17 cellular contexts compared by ENCODE assay signal in genomic region chr17:77640242-77640641, GRCh38.
A peak's percentile ranks its signal among the peaks of the same experiment; 100 is the strongest.
DNase-seq lines count a peak whose midpoint lies in the region; ATAC-seq, FAIRE-seq and TF ChIP-seq lines count a peak whose summit lies in the region.
"Had no signal": no experiment of that assay in that cellular context is flagged by ENCODE, and none has a peak within 500 bp of the region (broad histone marks: within the 10 kb centered on the region; RNA-seq: fewer than 3 reads in every experiment).

No MANE protein-coding gene starts in this region.

- peaks cover 0 to 13% (median 0%) of the 10 kb centered on the region in 3 experiments for H3K27me3 ChIP-seq in neuronal stem cell (ENCODE audit: control insufficient read depth in 3 of 3, insufficient read depth in 3 of 3, low read depth in 1 of 3, low read length in 3 of 3)
- H3K27me3 ChIP-seq: BLaER1 had no signal

- no peak overlapping the region for H3K18ac ChIP-seq in neuronal stem cell (ENCODE audit: low read length)

- H3K4me3 Mint-ChIP-seq in activated CD4-positive, alpha-beta T cell treated with anti-CD3 and anti-CD28 coated beads for 36 hours = no peak overlapping the region

- no peak for DNase-seq in activated CD4-positive, alpha-beta T cell treated with anti-CD3 and anti-CD28 coated beads for 36 hours
- DNase-seq in activated CD4-positive, alpha-beta T cell treated with anti-CD3 and anti-CD28 coated beads for 1 hour = no peak
- DNase-seq in left kidney (ENCODE audit: low read depth, low spot score) = peak; percentile 51
- DNase-seq in neuronal stem cell (ENCODE audit: low spot score) = no peak
- no peak for DNase-seq in HuH-7.5 (ENCODE audit: low spot score)
- no peak for DNase-seq in D721Med (ENCODE audit: insufficient read length, low spot score)
- no peak for DNase-seq in kidney
- DNase-seq: AML-193; Caco-2; CD8-positive, alpha-beta memory T cell; DMS 273 treated with DMSO at 0.1 percent for 48 hours; HCEC 1CT had no signal

- H2BK5ac ChIP-seq in neuronal stem cell (ENCODE audit: low read length) = no peak overlapping the region

- no peak overlapping the region for H3K4me2 ChIP-seq in neuronal stem cell (ENCODE audit: insufficient read depth, low read length, poor library complexity, severe bottlenecking)
- H3K4me2 ChIP-seq: BLaER1 had no signal

- H3K79me1 ChIP-seq in neuronal stem cell (ENCODE audit: low read depth, low read length) = no peaks in the 10 kb centered on the region

- intact Hi-C loops in activated CD4-positive, alpha-beta T cell treated with anti-CD3 and anti-CD28 coated beads for 36 hours (cut with DNase I, micrococcal nuclease) = loop anchor here (10.0 kb wide), 3 partner anchors 95 to 305 kb away; no protein-coding TSS in a partner anchor
- intact Hi-C loops in kidney (cut with DNase I) = no loop called here

- no peak overlapping the region for H3K4ac ChIP-seq in neuronal stem cell (ENCODE audit: low read length)

- H3K9me3 Mint-ChIP-seq in activated CD4-positive, alpha-beta T cell treated with anti-CD3 and anti-CD28 coated beads for 36 hours (ENCODE audit: low read depth) = no peaks in the 10 kb centered on the region
- H3K9me3 Mint-ChIP-seq: CD8-positive, alpha-beta memory T cell; IgD-negative memory B cell had no signal

- H2BK15ac ChIP-seq in neuronal stem cell (ENCODE audit: low read length) = no peak overlapping the region

- H3K36me3 Mint-ChIP-seq in activated CD4-positive, alpha-beta T cell treated with anti-CD3 and anti-CD28 coated beads for 36 hours (ENCODE audit: low read depth) = no peaks in the 10 kb centered on the region
- H3K36me3 Mint-ChIP-seq: IgD-negative memory B cell had no signal

- H3K27ac ChIP-seq in neuronal stem cell (replicated peaks; ENCODE audit: low read length) = no peak overlapping the region
- H3K27ac ChIP-seq in kidney (ENCODE audit: low read depth in 2 of 2, low read length in 2 of 2) = no peak overlapping the region
- H3K27ac ChIP-seq: 22Rv1, BLaER1 had no signal

- H3K14ac ChIP-seq in neuronal stem cell (ENCODE audit: low read length) = no peak overlapping the region

- H3K9me3 ChIP-seq in neuronal stem cell (replicated peaks in 1 of 2; ENCODE audit: control insufficient read depth in 2 of 2, insufficient read depth in 1 of 2, low read depth in 1 of 2, low read length in 2 of 2) (no peaks in the 10 kb centered on the region), kidney (ENCODE audit: control insufficient read depth in 1 of 2, low read length in 2 of 2) (no peaks in the 10 kb centered on the region)
- H3K9me3 ChIP-seq: BLaER1, Caco-2 had no signal

- no peak overlapping the region for H4K91ac ChIP-seq in neuronal stem cell (ENCODE audit: low read depth, low read length, poor library complexity)

- POLR2A ChIA-PET in activated CD4-positive, alpha-beta T cell treated with anti-CD3 and anti-CD28 coated beads for 36 hours (lab: Charles Lee) = interaction anchor here (0.6 kb wide), 1 partner anchor 77 kb away, joined by 4 read pairs; no protein-coding TSS in a partner anchor

- H2AFZ ChIP-seq in neuronal stem cell (ENCODE audit: low read length) = no peak overlapping the region

- CTCF ChIA-PET in activated CD4-positive, alpha-beta T cell treated with anti-CD3 and anti-CD28 coated beads for 36 hours (lab: Charles Lee) = interaction anchor here (0.7 to 1.4 kb wide), 2 partner anchors 11 to 12 kb away, joined by 3 to 4 read pairs; no protein-coding TSS in a partner anchor

- TF ChIP-seq CTCF in D721Med (IDR thresholded peaks at IDR 0.05; ENCODE audit: insufficient read depth, missing control alignments) (no peak), kidney (IDR thresholded peaks at IDR 0.05; ENCODE audit: borderline replicate concordance, extremely low read depth, insufficient read depth) (no peak)

- H3K4me1 ChIP-seq in neuronal stem cell (ENCODE audit: control insufficient read depth in 2 of 2, insufficient read depth in 1 of 2, low read depth in 1 of 2, low read length in 2 of 2) = peaks cover 12 to 20% of the 10 kb centered on the region in 2 donors
- H3K4me1 ChIP-seq in kidney (ENCODE audit: control insufficient read depth in 1 of 2, insufficient read depth in 1 of 2, low read depth in 1 of 2, low read length in 2 of 2) = no peaks in the 10 kb centered on the region
- H3K4me1 ChIP-seq: Caco-2 had no signal

- peak overlapping the region; percentile 29 for H3K27ac Mint-ChIP-seq in activated CD4-positive, alpha-beta T cell treated with anti-CD3 and anti-CD28 coated beads for 36 hours

- no peak overlapping the region for H3K23ac ChIP-seq in neuronal stem cell (ENCODE audit: low read depth, low read length, poor library complexity)

- ATAC-seq in activated CD4-positive, alpha-beta T cell treated with anti-CD3 and anti-CD28 coated beads for 36 hours = no peak
- ATAC-seq: GM12878 had no signal

- no peak overlapping the region for H2BK120ac ChIP-seq in neuronal stem cell (ENCODE audit: low read depth, low read length)

- no CpG with 5 or more reads among the region's 3 CpGs for WGBS in neuronal stem cell (ENCODE audit: extremely low coverage in 2 of 2, insufficient read length in 2 of 2, insufficient replicate concordance in 1 of 2), 2 donors

- peaks cover 4% of the 10 kb centered on the region for H3K27me3 Mint-ChIP-seq in activated CD4-positive, alpha-beta T cell treated with anti-CD3 and anti-CD28 coated beads for 36 hours

- no peak overlapping the region for H4K8ac ChIP-seq in neuronal stem cell (ENCODE audit: low read depth, low read length)

- no peak overlapping the region for H3K9ac ChIP-seq in neuronal stem cell (ENCODE audit: low read depth, low read length, poor library complexity)
- H3K9ac ChIP-seq in kidney (ENCODE audit: low read length in 2 of 2) = no peak overlapping the region
- H3K9ac ChIP-seq: BLaER1 had no signal

- H3K4me3 ChIP-seq in neuronal stem cell (ENCODE audit: low read length in 2 of 2) (no peak overlapping the region), kidney (ENCODE audit: low read length in 2 of 2) (no peak overlapping the region)
- H3K4me3 ChIP-seq: BLaER1, GM12878 had no signal

- no peak for FAIRE-seq in D721Med (lab: Jason Lieb, UNC)
- no peak for FAIRE-seq in kidney (lab: Jason Lieb, UNC)
- FAIRE-seq: GM12878, GM18507 had no signal

- H2BK12ac ChIP-seq in neuronal stem cell (ENCODE audit: low read length) = no peak overlapping the region

- no peaks in the 10 kb centered on the region for H3K36me3 ChIP-seq in neuronal stem cell (replicated peaks in 1 of 2; ENCODE audit: control insufficient read depth in 2 of 2, insufficient read depth in 2 of 2, low read length in 2 of 2)
- no peaks in the 10 kb centered on the region for H3K36me3 ChIP-seq in kidney (ENCODE audit: control insufficient read depth in 1 of 2, insufficient read depth in 2 of 2, low read length in 2 of 2)
- H3K36me3 ChIP-seq: BLaER1 had no signal

- H2AK5ac ChIP-seq in neuronal stem cell (ENCODE audit: low read depth, low read length) = peak overlapping the region; percentile 41

- peaks cover 16% of the 10 kb centered on the region for H3K4me1 Mint-ChIP-seq in activated CD4-positive, alpha-beta T cell treated with anti-CD3 and anti-CD28 coated beads for 36 hours
